Comparison of ENCODE assay signal across 7 cellular contexts in genomic region chr6:156451726-156452125, GRCh38.
"Had no signal": no experiment of that assay in that cellular context is flagged by ENCODE, and none has a peak within 500 bp of the region (broad histone marks: within the 10 kb centered on the region; RNA-seq: fewer than 3 reads in every experiment).

No MANE protein-coding gene starts in this region.

- ATAC-seq: GM23338 had no signal

- H3K4me3 ChIP-seq: GM23338 had no signal

- FAIRE-seq: H1, H54, HTR-8/SVneo had no signal

- DNase-seq: H9, HCEC 1CT, KG1 had no signal

- H3K4me2 ChIP-seq: GM23338 had no signal

- H2AFZ ChIP-seq: GM23338 had no signal
